19 cellular contexts compared by ENCODE assay signal in the genomic region with DNA sequence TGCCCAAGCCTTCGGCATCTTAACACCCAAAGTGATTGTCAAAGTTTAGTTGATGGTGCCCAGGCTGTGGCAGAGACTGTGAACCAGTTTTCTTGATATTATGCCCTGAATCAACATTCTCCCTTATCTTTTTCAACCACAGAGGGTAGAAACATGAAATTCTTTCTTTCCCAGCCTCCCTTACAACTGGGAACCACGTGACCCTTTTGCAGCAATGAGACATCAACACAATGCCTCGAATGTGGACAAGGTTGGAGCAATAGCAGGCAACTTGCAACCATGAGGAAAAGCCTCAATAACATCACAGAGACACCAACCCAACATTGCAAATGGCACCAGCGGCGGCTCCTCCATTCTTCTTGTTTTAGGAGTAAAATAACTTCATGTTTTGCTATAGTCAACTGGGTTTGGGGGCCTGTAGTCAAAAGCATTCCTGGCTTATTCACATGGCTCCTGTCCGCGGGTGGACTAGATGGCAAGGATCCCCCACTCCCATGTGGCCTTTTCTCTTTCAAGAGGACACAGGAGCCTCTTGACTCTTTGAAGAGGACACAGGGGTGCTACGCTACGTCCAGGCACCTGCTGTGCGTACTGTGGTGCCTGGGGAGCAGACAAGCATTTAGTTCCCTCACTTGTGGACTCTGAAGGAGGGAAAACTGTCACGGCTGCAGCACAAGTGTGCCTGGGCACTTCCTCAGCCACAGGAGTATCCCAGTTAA.
DNase-seq lines count a peak whose midpoint lies in the region; ATAC-seq and TF ChIP-seq lines count a peak whose summit lies in the region.
"Had no signal": no experiment of that assay in that cellular context is flagged by ENCODE, and none has a peak within 500 bp of the region (broad histone marks: within the 10 kb centered on the region; RNA-seq: fewer than 3 reads in every experiment).

No MANE protein-coding gene starts in this region.

- TF ChIP-seq CTCF in GM23338 (conservative IDR thresholded peaks at IDR 0.05; ENCODE audit: low read depth in 2 of 2) (no peak), MCF 10A (IDR thresholded peaks at IDR 0.05; ENCODE audit: unreplicated experiment) (no peak)

- H3F3A ChIP-seq in GM23338 (replicated peaks; ENCODE audit: low read depth) = peaks cover 3% of the 10 kb centered on the region; the same call in 1 of the 2 replicates

- POLR2A ChIA-PET in activated naive CD8-positive, alpha-beta T cell treated with anti-CD3 and anti-CD28 coated beads, Interleukin-2, amount 10 ng/mL, durations not matched to agents 7 days and 5 days (lab: Charles Lee) = no interaction called here
- POLR2A ChIA-PET in MCF 10A (lab: Yijun Ruan, JAX) = no interaction called here

- peaks cover 19% of the 10 kb centered on the region for H3K27me3 Mint-ChIP-seq in GM23338 (ENCODE audit: insufficient read depth, low read depth, poor library complexity)
- no peaks in the 10 kb centered on the region for H3K27me3 Mint-ChIP-seq in activated naive CD8-positive, alpha-beta T cell treated with anti-CD3 and anti-CD28 coated beads, Interleukin-2, amount 10 ng/mL, durations not matched to agents 7 days and 5 days
- H3K27me3 Mint-ChIP-seq in MCF 10A (ENCODE audit: insufficient read depth, unreplicated experiment) = no peaks in the 10 kb centered on the region
- H3K27me3 Mint-ChIP-seq: brain had no signal

- DNase-seq in GM23338 (ENCODE audit: low spot score) (no peak), iPS-NIHi7 (ENCODE audit: extremely low spot score) (no peak), MCF 10A (ENCODE audit: unreplicated experiment) (no peak)
- DNase-seq in activated naive CD8-positive, alpha-beta T cell treated with anti-CD3 and anti-CD28 coated beads, Interleukin-2, amount 10 ng/mL, durations not matched to agents 7 days and 5 days = no peak
- DNase-seq in stimulated activated CD4-positive, alpha-beta T cell treated with anti-CD3 and anti-CD28 coated beads, Interleukin-1b, Interleukin-23, amount 100 ng/mL, for 48 hours = no peak
- DNase-seq: DMS79 treated with DMSO at 0.1 percent for 48 hours, esophagus squamous epithelium, heart right ventricle, mesenchymal stem cell, NCI-H2171, RPMI8226 had no signal

- H4K20me1 ChIP-seq in BLaER1 = 0 out of 2 replicates have a peak, but pooled peaks cover 5% of the 10 kb centered on the region
- no peaks in the 10 kb centered on the region for H4K20me1 ChIP-seq in GM23338 (replicated peaks; ENCODE audit: insufficient read depth)

- CTCF ChIA-PET in MCF 10A (lab: Yijun Ruan, JAX) = interaction anchor here (0.6 kb wide), 1 partner anchor 240 kb away, joined by 3 read pairs; no protein-coding TSS in a partner anchor

- H3K27me3 ChIP-seq in BLaER1 (no peaks in the 10 kb centered on the region), GM23338 (ENCODE audit: insufficient read depth) (no peaks in the 10 kb centered on the region)
- H3K27me3 ChIP-seq: heart right ventricle, neutrophil, right atrium auricular region, suprapubic skin had no signal

- BruUV-seq in MCF 10A (replicated peaks; lab: Mats Ljungman, UMichigan) = no TSS peak

- H3K36me3 ChIP-seq in BLaER1 (peaks cover 44% of the 10 kb centered on the region), GM23338 (ENCODE audit: insufficient read depth) (no peaks in the 10 kb centered on the region), mesodermal cell (ENCODE audit: control insufficient read depth, insufficient read depth, low read length) (no peaks in the 10 kb centered on the region)
- H3K36me3 ChIP-seq: esophagus squamous epithelium, heart right ventricle, neutrophil, right atrium auricular region, suprapubic skin had no signal

- WGBS in mesodermal cell (ENCODE audit: insufficient coverage in 2 of 2), 2 experiments = 89% methylated on average over 7 to 8 of the region's 11 CpGs

- no peaks in the 10 kb centered on the region for H3K36me3 Mint-ChIP-seq in GM23338 (ENCODE audit: low read depth)
- H3K36me3 Mint-ChIP-seq in activated naive CD8-positive, alpha-beta T cell treated with anti-CD3 and anti-CD28 coated beads, Interleukin-2, amount 10 ng/mL, durations not matched to agents 7 days and 5 days = peaks cover 8% of the 10 kb centered on the region
- H3K36me3 Mint-ChIP-seq in MCF 10A (ENCODE audit: insufficient read depth, unreplicated experiment) = no peaks in the 10 kb centered on the region
- H3K36me3 Mint-ChIP-seq: brain had no signal

- H3K4me3 ChIP-seq in BLaER1 = no peak overlapping the region
- no peak overlapping the region for H3K4me3 ChIP-seq in GM23338
- no peak overlapping the region for H3K4me3 ChIP-seq in mesodermal cell (ENCODE audit: extremely low read depth, insufficient read depth, low read length, poor library complexity, severe bottlenecking)
- H3K4me3 ChIP-seq: esophagus squamous epithelium, heart right ventricle, right atrium auricular region, suprapubic skin had no signal

- H3K4me1 Mint-ChIP-seq in GM23338 (peaks cover 18% of the 10 kb centered on the region), MCF 10A (ENCODE audit: insufficient read depth, unreplicated experiment) (no peaks in the 10 kb centered on the region)
- H3K4me1 Mint-ChIP-seq in activated naive CD8-positive, alpha-beta T cell treated with anti-CD3 and anti-CD28 coated beads, Interleukin-2, amount 10 ng/mL, durations not matched to agents 7 days and 5 days = peaks cover 9% of the 10 kb centered on the region

- no peaks in the 10 kb centered on the region for H3K79me2 ChIP-seq in GM23338 (replicated peaks; ENCODE audit: insufficient read depth)

- H3K9me3 ChIP-seq in BLaER1 = peaks cover under 1% of the 10 kb centered on the region; the same call in 1 of the 2 replicates
- no peaks in the 10 kb centered on the region for H3K9me3 ChIP-seq in mesodermal cell (ENCODE audit: control insufficient read depth, low read length)
- H3K9me3 ChIP-seq: esophagus squamous epithelium, heart right ventricle, neutrophil, right atrium auricular region, suprapubic skin had no signal

- H3K9me3 Mint-ChIP-seq in GM23338 = no peaks in the 10 kb centered on the region
- no peaks in the 10 kb centered on the region for H3K9me3 Mint-ChIP-seq in activated naive CD8-positive, alpha-beta T cell treated with anti-CD3 and anti-CD28 coated beads, Interleukin-2, amount 10 ng/mL, durations not matched to agents 7 days and 5 days
- no peaks in the 10 kb centered on the region for H3K9me3 Mint-ChIP-seq in MCF 10A (ENCODE audit: unreplicated experiment)
- H3K9me3 Mint-ChIP-seq: brain had no signal

- H3K4me3 Mint-ChIP-seq in GM23338 (no peak overlapping the region), MCF 10A (ENCODE audit: unreplicated experiment) (no peak overlapping the region)
- H3K4me3 Mint-ChIP-seq in activated naive CD8-positive, alpha-beta T cell treated with anti-CD3 and anti-CD28 coated beads, Interleukin-2, amount 10 ng/mL, durations not matched to agents 7 days and 5 days = no peak overlapping the region
- H3K4me3 Mint-ChIP-seq: brain had no signal

- peak overlapping the region; percentile 47; the same call in 1 of the 2 replicates for H2AFZ ChIP-seq in GM23338

- ATAC-seq in GM23338 = no peak
- ATAC-seq in activated naive CD8-positive, alpha-beta T cell treated with anti-CD3 and anti-CD28 coated beads, Interleukin-2, amount 10 ng/mL, durations not matched to agents 7 days and 5 days (ENCODE audit: low read depth) = no peak
- no peak for ATAC-seq in HG03097 (IDR thresholded peaks at IDR 0.05; ENCODE audit: low FRiP score, unreplicated experiment)
- ATAC-seq: heart right ventricle had no signal

- H3K27ac ChIP-seq in BLaER1 = no peak overlapping the region
- H3K27ac ChIP-seq in GM23338 (ENCODE audit: low read depth) = 0 out of 2 replicates have a peak overlapping the region, but pooled peaks have one; percentile 39
- H3K27ac ChIP-seq in mesodermal cell (ENCODE audit: low read depth, low read length, severe bottlenecking) = peak overlapping the region; percentile 81
- H3K27ac ChIP-seq: esophagus squamous epithelium, heart right ventricle, right atrium auricular region, suprapubic skin, VCaP had no signal

- H3K9ac ChIP-seq in BLaER1 = no peak overlapping the region

- intact Hi-C loops in MCF 10A (cut with micrococcal nuclease) = no loop called here

- H3K27ac Mint-ChIP-seq in GM23338 (no peak overlapping the region), MCF 10A (ENCODE audit: low read depth, unreplicated experiment) (no peak overlapping the region)
- H3K27ac Mint-ChIP-seq in activated naive CD8-positive, alpha-beta T cell treated with anti-CD3 and anti-CD28 coated beads, Interleukin-2, amount 10 ng/mL, durations not matched to agents 7 days and 5 days = peak overlapping the region; percentile 74

- H3K4me2 ChIP-seq in BLaER1 = peak overlapping the region; percentile 73; the same call in 1 of the 2 replicates
- no peak overlapping the region for H3K4me2 ChIP-seq in GM23338

- peaks cover 84% of the 10 kb centered on the region for H3K4me1 ChIP-seq in BLaER1
- peaks cover 21% of the 10 kb centered on the region for H3K4me1 ChIP-seq in GM23338 (ENCODE audit: insufficient read depth)
- peaks cover 42% of the 10 kb centered on the region for H3K4me1 ChIP-seq in mesodermal cell (ENCODE audit: control insufficient read depth, insufficient read depth, low read length, poor library complexity, severe bottlenecking)
- H3K4me1 ChIP-seq: suprapubic skin had no signal

- H3K9me2 ChIP-seq in GM23338 (ENCODE audit: insufficient read depth) = no peaks in the 10 kb centered on the region

TF ChIP-seq in GM23338, 12 proteins besides CTCF, POLR2A, EP300 and RAD21 (continues in another document):
- TF ChIP-seq ZNF114 (CRISPR knock-in tag; IDR thresholded peaks at IDR 0.05) (no peak), NANOG (IDR thresholded peaks at IDR 0.05; ENCODE audit: borderline replicate concordance) (no peak), ETS1 (IDR thresholded peaks at IDR 0.05) (no peak), POLR2AphosphoS5 (IDR thresholded peaks at IDR 0.05; ENCODE audit: low read depth) (no peak), JUNB (IDR thresholded peaks at IDR 0.05; ENCODE audit: unreplicated experiment) (no peak), EZH2phosphoT487 (IDR thresholded peaks at IDR 0.05; ENCODE audit: unreplicated experiment) (no peak), ZNF331 (CRISPR knock-in tag; IDR thresholded peaks at IDR 0.05; ENCODE audit: low read depth) (no peak)
